ENCODE assay signal across 13 cellular contexts in the genomic region with DNA sequence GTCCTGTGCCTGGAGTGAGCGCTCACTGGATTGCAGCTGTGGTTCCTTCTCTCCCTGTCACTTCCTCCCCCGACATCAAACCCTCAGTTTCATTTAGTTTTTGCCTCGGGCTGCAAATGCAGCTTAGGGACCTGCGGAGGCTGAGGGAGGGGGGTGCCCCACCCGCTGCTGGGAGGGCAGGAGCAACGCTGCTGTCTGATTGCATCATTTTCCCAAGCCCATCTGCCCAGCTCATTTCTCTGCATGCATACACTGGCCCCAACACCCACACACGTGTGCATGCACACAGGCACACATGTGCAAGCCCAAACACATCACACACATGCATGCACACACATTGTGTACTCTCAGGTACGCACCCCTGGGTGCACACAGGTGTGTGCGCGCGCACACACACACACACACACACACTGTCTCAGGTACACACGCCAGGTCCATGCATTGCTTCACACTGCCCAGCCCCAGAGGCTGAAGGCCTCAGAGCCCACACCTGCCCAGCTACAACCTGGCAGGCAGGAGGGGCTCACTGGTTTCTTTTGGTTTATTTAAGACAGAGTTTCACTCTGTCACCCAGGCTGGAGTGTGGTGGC. TPM values are rescaled to one million over a fixed set of nuclear protein-coding genes. Genes with fewer than 3 reads are reported as not detected.
DNase-seq lines count a peak whose midpoint lies in the region; ATAC-seq, FAIRE-seq and TF ChIP-seq lines count a peak whose summit lies in the region.
"Had no signal": no experiment of that assay in that cellular context is flagged by ENCODE, and none has a peak within 500 bp of the region (broad histone marks: within the 10 kb centered on the region; RNA-seq: fewer than 3 reads in every experiment).

No MANE protein-coding gene starts in this region.

- no peak overlapping the region for H3K4me3 Mint-ChIP-seq in activated CD4-positive, alpha-beta T cell treated with anti-CD3 and anti-CD28 coated beads, Interleukin-2, amount 10 ng/mL, durations not matched to agents 24 days and 14 days
- H3K4me3 Mint-ChIP-seq in astrocyte (ENCODE audit: unreplicated experiment) (peak overlapping the region; percentile 69), progenitor cell of endocrine pancreas (ENCODE audit: low read depth) (no peak overlapping the region)
- H3K4me3 Mint-ChIP-seq: CD4-positive, CD25-positive, alpha-beta regulatory T cell had no signal

- H3K27me3 Mint-ChIP-seq in activated CD4-positive, alpha-beta T cell treated with anti-CD3 and anti-CD28 coated beads, Interleukin-2, amount 10 ng/mL, durations not matched to agents 24 days and 14 days = peaks cover 14% of the 10 kb centered on the region
- H3K27me3 Mint-ChIP-seq in astrocyte (ENCODE audit: low read depth, unreplicated experiment) = peaks cover 4% of the 10 kb centered on the region
- peaks cover 35% of the 10 kb centered on the region for H3K27me3 Mint-ChIP-seq in progenitor cell of endocrine pancreas

- no peaks in the 10 kb centered on the region for H3K36me3 Mint-ChIP-seq in activated CD4-positive, alpha-beta T cell treated with anti-CD3 and anti-CD28 coated beads, Interleukin-2, amount 10 ng/mL, durations not matched to agents 24 days and 14 days (ENCODE audit: low read depth)
- H3K36me3 Mint-ChIP-seq in astrocyte (ENCODE audit: low read depth, unreplicated experiment) (peaks cover 4% of the 10 kb centered on the region), progenitor cell of endocrine pancreas (ENCODE audit: insufficient read depth) (no peaks in the 10 kb centered on the region)
- H3K36me3 Mint-ChIP-seq: CD4-positive, CD25-positive, alpha-beta regulatory T cell had no signal

- H3K27me3 ChIP-seq in astrocyte (ENCODE audit: insufficient read depth, low read length) = peaks cover 7% of the 10 kb centered on the region

- H3K4me1 Mint-ChIP-seq in activated CD4-positive, alpha-beta T cell treated with anti-CD3 and anti-CD28 coated beads, Interleukin-2, amount 10 ng/mL, durations not matched to agents 24 days and 14 days = peaks cover 14% of the 10 kb centered on the region
- peaks cover 47% of the 10 kb centered on the region for H3K4me1 Mint-ChIP-seq in astrocyte (ENCODE audit: low read depth, unreplicated experiment)
- peaks cover 1% of the 10 kb centered on the region for H3K4me1 Mint-ChIP-seq in progenitor cell of endocrine pancreas (ENCODE audit: low read depth)

- no peaks in the 10 kb centered on the region for H3K9me3 ChIP-seq in astrocyte (ENCODE audit: insufficient read depth, low read depth, low read length)
- H3K9me3 ChIP-seq: suprapubic skin had no signal

- no peak overlapping the region for H3K4me2 ChIP-seq in astrocyte (ENCODE audit: low read length)

- ATAC-seq in HG03565 (IDR thresholded peaks at IDR 0.05; ENCODE audit: unreplicated experiment) = no peak
- no peak for ATAC-seq in HG02623 (IDR thresholded peaks at IDR 0.05; ENCODE audit: unreplicated experiment)

- H3K79me2 ChIP-seq in astrocyte (ENCODE audit: insufficient read depth, low read length) = no peaks in the 10 kb centered on the region

- H3K36me3 ChIP-seq in astrocyte (ENCODE audit: insufficient read depth, low read length) = no peaks in the 10 kb centered on the region
- H3K36me3 ChIP-seq: suprapubic skin had no signal

- H2AFZ ChIP-seq in astrocyte (ENCODE audit: low read depth, low read length) = no peak overlapping the region

- FAIRE-seq in astrocyte (lab: Jason Lieb, UNC) = no peak
- FAIRE-seq: colon, islet of Langerhans had no signal

- H3K27ac Mint-ChIP-seq in activated CD4-positive, alpha-beta T cell treated with anti-CD3 and anti-CD28 coated beads, Interleukin-2, amount 10 ng/mL, durations not matched to agents 24 days and 14 days = peak overlapping the region; percentile 0
- peak overlapping the region; percentile 88 for H3K27ac Mint-ChIP-seq in astrocyte (ENCODE audit: unreplicated experiment)
- peak overlapping the region; percentile 64 for H3K27ac Mint-ChIP-seq in progenitor cell of endocrine pancreas

- peaks cover 32% of the 10 kb centered on the region for H3K4me1 ChIP-seq in astrocyte (ENCODE audit: insufficient read depth, low read length)

- intact Hi-C loops in activated CD4-positive, alpha-beta T cell treated with anti-CD3 and anti-CD28 coated beads, Interleukin-2, amount 10 ng/mL, durations not matched to agents 24 days and 14 days (cut with micrococcal nuclease) = no loop called here

- H3K4me3 ChIP-seq in astrocyte (ENCODE audit: insufficient read depth, low read depth, low read length) = no peak overlapping the region
- H3K4me3 ChIP-seq: suprapubic skin had no signal

- H3K9me3 Mint-ChIP-seq in activated CD4-positive, alpha-beta T cell treated with anti-CD3 and anti-CD28 coated beads, Interleukin-2, amount 10 ng/mL, durations not matched to agents 24 days and 14 days = no peaks in the 10 kb centered on the region
- H3K9me3 Mint-ChIP-seq in astrocyte (ENCODE audit: unreplicated experiment) = no peaks in the 10 kb centered on the region
- H3K9me3 Mint-ChIP-seq in progenitor cell of endocrine pancreas (ENCODE audit: low read depth) = no peaks in the 10 kb centered on the region
- H3K9me3 Mint-ChIP-seq: CD4-positive, CD25-positive, alpha-beta regulatory T cell had no signal

- H3K9ac ChIP-seq in astrocyte (ENCODE audit: low read length) = no peak overlapping the region

- peaks cover 4% of the 10 kb centered on the region for H4K20me1 ChIP-seq in astrocyte (ENCODE audit: insufficient read depth, low read length)

- H3K27ac ChIP-seq in astrocyte (ENCODE audit: low read depth, low read length) = no peak overlapping the region
- H3K27ac ChIP-seq: suprapubic skin had no signal

- TF ChIP-seq CTCF in astrocyte (IDR thresholded peaks at IDR 0.05; ENCODE audit: insufficient read depth, low read depth, low read length) (no peak), progenitor cell of endocrine pancreas (IDR thresholded peaks at IDR 0.05; ENCODE audit: unreplicated experiment) (no peak)

- DNase-seq in activated CD4-positive, alpha-beta T cell treated with anti-CD3 and anti-CD28 coated beads, Interleukin-2, amount 10 ng/mL, durations not matched to agents 24 days and 14 days = peak; percentile 60
- no peak for DNase-seq in activated CD4-positive, alpha-beta T cell treated with anti-CD3 and anti-CD28 coated beads, Interleukin-2, amount 50 U/mL, for 1 hour
- DNase-seq in NCI-H2171 (lab: John Stamatoyannopoulos, UW) (peak; percentile 35), astrocyte (ENCODE audit: low read depth) (no peak), progenitor cell of endocrine pancreas (ENCODE audit: low spot score, unreplicated experiment) (no peak), HK-2 (ENCODE audit: unreplicated experiment) (no peak)
- DNase-seq: activated CD8-positive, alpha-beta memory T cell treated with anti-CD3 and anti-CD28 coated beads for 24 hours; CD4-positive, CD25-positive, alpha-beta regulatory T cell had no signal

RNA-seq across cellular contexts. Expression of gene ASS1, which starts 3.4 kb away (rescaled TPM):
- total RNA-seq in activated CD4-positive, alpha-beta T cell treated with anti-CD3 and anti-CD28 coated beads, Interleukin-2, amount 10 ng/mL, durations not matched to agents 24 days and 14 days = 3.2 and 4.5 TPM in 2 replicates
- total RNA-seq in astrocyte (117 and 182 TPM in 2 replicates), progenitor cell of endocrine pancreas (6.5 and 7.7 TPM in 2 replicates)
- total RNA-seq: CD4-positive, CD25-positive, alpha-beta regulatory T cell had no signal

Comparison
In these comparisons a context has a peak if more than half of its experiments do, and no peak if none do; other contexts are left out.
1. DNase-seq: peak in activated CD4-positive, alpha-beta T cell treated with anti-CD3 and anti-CD28 coated beads, Interleukin-2, amount 10 ng/mL, durations not matched to agents 24 days and 14 days (single experiment) and NCI-H2171 (single experiment); none in activated CD4-positive, alpha-beta T cell treated with anti-CD3 and anti-CD28 coated beads, Interleukin-2, amount 50 U/mL, for 1 hour (single experiment), astrocyte (single experiment), progenitor cell of endocrine pancreas (single experiment) and HK-2 (single experiment).
2. H3K27ac Mint-ChIP-seq: peak in every context shown above with its lines; median percentile 88 in astrocyte; 64 in progenitor cell of endocrine pancreas; 0 in activated CD4-positive, alpha-beta T cell treated with anti-CD3 and anti-CD28 coated beads, Interleukin-2, amount 10 ng/mL, durations not matched to agents 24 days and 14 days.
3. RNA of gene ASS1, which starts 3.4 kb away (total RNA-seq): 117 to 182 TPM in astrocyte; 6.5 to 7.7 TPM in progenitor cell of endocrine pancreas and 3.2 to 4.5 TPM in activated CD4-positive, alpha-beta T cell treated with anti-CD3 and anti-CD28 coated beads, Interleukin-2, amount 10 ng/mL, durations not matched to agents 24 days and 14 days; every median in the first group is over 10 times any median in the second.